1 cellular context compared by ENCODE assay signal in the genomic region with DNA sequence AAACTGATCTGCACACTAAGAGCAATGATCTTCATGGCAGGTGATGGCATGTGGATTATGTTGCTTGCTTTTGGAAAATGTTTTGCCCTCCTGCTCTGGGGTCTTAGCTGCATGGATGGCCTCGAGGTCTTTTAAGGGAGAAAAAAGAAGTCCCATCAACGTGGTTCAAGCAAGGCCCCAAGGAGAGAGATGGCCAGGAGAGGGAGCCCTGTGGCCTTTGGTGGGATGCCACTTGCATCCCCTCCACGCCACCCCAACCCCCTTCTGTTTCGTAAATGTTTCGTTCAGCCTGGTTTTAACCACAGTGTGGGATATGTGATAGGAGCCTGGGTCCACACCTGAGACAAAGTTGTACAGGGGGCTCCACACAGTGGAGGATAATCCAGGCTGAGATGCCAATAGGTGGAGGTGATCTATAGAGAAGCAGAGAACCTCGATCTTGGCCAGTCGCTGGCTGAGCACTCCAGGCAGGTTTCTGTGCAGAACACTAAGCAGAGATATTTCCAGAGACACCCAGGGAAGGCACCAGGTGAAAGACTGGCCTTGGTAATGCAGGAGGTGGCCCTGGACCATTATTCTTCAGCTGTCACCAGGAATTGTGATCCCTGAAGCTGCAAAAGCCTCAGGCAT.
TF ChIP-seq lines count a peak whose summit lies in the region.

No MANE protein-coding gene starts in this region.

TF ChIP-seq in H1, 55 proteins besides CTCF, POLR2A, EP300 and RAD21 (continued from another document):
- no peak for TF ChIP-seq SP2 (IDR thresholded peaks at IDR 0.05; ENCODE audit: low read length)
- TF ChIP-seq, protein P1, sequence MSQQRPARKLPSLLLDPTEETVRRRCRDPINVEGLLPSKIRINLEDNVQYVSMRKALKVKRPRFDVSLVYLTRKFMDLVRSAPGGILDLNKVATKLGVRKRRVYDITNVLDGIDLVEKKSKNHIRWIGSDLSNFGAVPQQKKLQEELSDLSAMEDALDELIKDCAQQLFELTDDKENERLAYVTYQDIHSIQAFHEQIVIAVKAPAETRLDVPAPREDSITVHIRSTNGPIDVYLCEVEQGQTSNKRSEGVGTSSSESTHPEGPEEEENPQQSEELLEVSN (IDR thresholded peaks at IDR 0.05) = no peak
- TF ChIP-seq ZNF274 (IDR thresholded peaks at IDR 0.05; ENCODE audit: borderline replicate concordance, extremely low read depth, low read length) = no peak
- TF ChIP-seq SP1 (IDR thresholded peaks at IDR 0.05; ENCODE audit: low read depth, low read length) = no peak
- no peak for TF ChIP-seq EZH2 (IDR thresholded peaks at IDR 0.05; ENCODE audit: low read depth, low read length, severe bottlenecking)
- no peak for TF ChIP-seq GABPA (IDR thresholded peaks at IDR 0.05; ENCODE audit: borderline replicate concordance, insufficient read depth, low read length)
- no peak for TF ChIP-seq CTBP2 (IDR thresholded peaks at IDR 0.05; ENCODE audit: borderline replicate concordance, insufficient read depth, insufficient read length, low read length)
- TF ChIP-seq TAF7 (optimal IDR thresholded peaks at IDR 0.05; ENCODE audit: borderline replicate concordance, low read depth, low read length) = no peak
- TF ChIP-seq MAFK (IDR thresholded peaks at IDR 0.05; ENCODE audit: low read depth, low read length) = no peak
